ENCODE assay signal across 1 cellular context in the genomic region with DNA sequence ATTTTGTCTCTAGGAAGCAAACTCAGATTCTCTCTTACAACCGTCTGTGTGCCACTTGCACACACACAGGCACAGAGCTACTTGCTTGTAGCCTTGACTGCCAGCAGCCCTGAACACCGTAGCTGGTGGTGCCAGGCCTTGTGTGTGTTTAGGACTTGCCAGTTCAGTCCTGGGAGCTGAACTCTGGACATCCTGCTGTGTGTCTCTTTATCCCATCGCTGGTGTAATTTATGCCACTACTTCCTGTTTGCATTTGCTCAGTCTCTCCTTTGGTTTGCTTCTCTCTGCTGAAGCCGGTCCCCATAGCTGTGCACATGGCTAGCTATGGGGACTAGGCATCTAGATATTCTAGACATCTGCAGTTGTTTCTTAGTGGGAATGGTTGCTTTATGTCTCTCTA.
A peak's percentile ranks its signal among the peaks of the same experiment; 100 is the strongest.
TF ChIP-seq lines count a peak whose summit lies in the region.

No MANE protein-coding gene starts in this region.

TF ChIP-seq in HepG2, 621 proteins besides CTCF, POLR2A, EP300 and RAD21 (continued from another document and continues in another):
- TF ChIP-seq, protein P1, sequence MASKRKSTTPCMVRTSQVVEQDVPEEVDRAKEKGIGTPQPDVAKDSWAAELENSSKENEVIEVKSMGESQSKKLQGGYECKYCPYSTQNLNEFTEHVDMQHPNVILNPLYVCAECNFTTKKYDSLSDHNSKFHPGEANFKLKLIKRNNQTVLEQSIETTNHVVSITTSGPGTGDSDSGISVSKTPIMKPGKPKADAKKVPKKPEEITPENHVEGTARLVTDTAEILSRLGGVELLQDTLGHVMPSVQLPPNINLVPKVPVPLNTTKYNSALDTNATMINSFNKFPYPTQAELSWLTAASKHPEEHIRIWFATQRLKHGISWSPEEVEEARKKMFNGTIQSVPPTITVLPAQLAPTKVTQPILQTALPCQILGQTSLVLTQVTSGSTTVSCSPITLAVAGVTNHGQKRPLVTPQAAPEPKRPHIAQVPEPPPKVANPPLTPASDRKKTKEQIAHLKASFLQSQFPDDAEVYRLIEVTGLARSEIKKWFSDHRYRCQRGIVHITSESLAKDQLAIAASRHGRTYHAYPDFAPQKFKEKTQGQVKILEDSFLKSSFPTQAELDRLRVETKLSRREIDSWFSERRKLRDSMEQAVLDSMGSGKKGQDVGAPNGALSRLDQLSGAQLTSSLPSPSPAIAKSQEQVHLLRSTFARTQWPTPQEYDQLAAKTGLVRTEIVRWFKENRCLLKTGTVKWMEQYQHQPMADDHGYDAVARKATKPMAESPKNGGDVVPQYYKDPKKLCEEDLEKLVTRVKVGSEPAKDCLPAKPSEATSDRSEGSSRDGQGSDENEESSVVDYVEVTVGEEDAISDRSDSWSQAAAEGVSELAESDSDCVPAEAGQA (IDR thresholded peaks at IDR 0.05; ENCODE audit: low read depth) = no peak
- TF ChIP-seq, protein P1 (CRISPR knock-in tag; IDR thresholded peaks at IDR 0.05; ENCODE audit: borderline replicate concordance) = no peak
- no peak for TF ChIP-seq KDM5B (CRISPR knock-in tag; IDR thresholded peaks at IDR 0.05; ENCODE audit: borderline replicate concordance)
- TF ChIP-seq, protein P2, sequence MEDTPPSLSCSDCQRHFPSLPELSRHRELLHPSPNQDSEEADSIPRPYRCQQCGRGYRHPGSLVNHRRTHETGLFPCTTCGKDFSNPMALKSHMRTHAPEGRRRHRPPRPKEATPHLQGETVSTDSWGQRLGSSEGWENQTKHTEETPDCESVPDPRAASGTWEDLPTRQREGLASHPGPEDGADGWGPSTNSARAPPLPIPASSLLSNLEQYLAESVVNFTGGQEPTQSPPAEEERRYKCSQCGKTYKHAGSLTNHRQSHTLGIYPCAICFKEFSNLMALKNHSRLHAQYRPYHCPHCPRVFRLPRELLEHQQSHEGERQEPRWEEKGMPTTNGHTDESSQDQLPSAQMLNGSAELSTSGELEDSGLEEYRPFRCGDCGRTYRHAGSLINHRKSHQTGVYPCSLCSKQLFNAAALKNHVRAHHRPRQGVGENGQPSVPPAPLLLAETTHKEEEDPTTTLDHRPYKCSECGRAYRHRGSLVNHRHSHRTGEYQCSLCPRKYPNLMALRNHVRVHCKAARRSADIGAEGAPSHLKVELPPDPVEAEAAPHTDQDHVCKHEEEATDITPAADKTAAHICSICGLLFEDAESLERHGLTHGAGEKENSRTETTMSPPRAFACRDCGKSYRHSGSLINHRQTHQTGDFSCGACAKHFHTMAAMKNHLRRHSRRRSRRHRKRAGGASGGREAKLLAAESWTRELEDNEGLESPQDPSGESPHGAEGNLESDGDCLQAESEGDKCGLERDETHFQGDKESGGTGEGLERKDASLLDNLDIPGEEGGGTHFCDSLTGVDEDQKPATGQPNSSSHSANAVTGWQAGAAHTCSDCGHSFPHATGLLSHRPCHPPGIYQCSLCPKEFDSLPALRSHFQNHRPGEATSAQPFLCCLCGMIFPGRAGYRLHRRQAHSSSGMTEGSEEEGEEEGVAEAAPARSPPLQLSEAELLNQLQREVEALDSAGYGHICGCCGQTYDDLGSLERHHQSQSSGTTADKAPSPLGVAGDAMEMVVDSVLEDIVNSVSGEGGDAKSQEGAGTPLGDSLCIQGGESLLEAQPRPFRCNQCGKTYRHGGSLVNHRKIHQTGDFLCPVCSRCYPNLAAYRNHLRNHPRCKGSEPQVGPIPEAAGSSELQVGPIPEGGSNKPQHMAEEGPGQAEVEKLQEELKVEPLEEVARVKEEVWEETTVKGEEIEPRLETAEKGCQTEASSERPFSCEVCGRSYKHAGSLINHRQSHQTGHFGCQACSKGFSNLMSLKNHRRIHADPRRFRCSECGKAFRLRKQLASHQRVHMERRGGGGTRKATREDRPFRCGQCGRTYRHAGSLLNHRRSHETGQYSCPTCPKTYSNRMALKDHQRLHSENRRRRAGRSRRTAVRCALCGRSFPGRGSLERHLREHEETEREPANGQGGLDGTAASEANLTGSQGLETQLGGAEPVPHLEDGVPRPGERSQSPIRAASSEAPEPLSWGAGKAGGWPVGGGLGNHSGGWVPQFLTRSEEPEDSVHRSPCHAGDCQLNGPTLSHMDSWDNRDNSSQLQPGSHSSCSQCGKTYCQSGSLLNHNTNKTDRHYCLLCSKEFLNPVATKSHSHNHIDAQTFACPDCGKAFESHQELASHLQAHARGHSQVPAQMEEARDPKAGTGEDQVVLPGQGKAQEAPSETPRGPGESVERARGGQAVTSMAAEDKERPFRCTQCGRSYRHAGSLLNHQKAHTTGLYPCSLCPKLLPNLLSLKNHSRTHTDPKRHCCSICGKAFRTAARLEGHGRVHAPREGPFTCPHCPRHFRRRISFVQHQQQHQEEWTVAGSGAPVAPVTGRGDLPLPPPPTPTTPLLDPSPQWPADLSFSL (CRISPR knock-in tag; IDR thresholded peaks at IDR 0.05) = no peak
- TF ChIP-seq NCOA1 (CRISPR knock-in tag; IDR thresholded peaks at IDR 0.05) = no peak
- TF ChIP-seq ZNF572 (CRISPR knock-in tag; IDR thresholded peaks at IDR 0.05) = no peak
- TF ChIP-seq, protein P3, sequence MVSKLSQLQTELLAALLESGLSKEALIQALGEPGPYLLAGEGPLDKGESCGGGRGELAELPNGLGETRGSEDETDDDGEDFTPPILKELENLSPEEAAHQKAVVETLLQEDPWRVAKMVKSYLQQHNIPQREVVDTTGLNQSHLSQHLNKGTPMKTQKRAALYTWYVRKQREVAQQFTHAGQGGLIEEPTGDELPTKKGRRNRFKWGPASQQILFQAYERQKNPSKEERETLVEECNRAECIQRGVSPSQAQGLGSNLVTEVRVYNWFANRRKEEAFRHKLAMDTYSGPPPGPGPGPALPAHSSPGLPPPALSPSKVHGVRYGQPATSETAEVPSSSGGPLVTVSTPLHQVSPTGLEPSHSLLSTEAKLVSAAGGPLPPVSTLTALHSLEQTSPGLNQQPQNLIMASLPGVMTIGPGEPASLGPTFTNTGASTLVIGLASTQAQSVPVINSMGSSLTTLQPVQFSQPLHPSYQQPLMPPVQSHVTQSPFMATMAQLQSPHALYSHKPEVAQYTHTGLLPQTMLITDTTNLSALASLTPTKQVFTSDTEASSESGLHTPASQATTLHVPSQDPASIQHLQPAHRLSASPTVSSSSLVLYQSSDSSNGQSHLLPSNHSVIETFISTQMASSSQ (IDR thresholded peaks at IDR 0.05; ENCODE audit: low read depth) = no peak
- TF ChIP-seq, protein P3 (CRISPR knock-in tag; IDR thresholded peaks at IDR 0.05; ENCODE audit: borderline replicate concordance) = no peak
- TF ChIP-seq EEA1 (CRISPR knock-in tag; IDR thresholded peaks at IDR 0.05; ENCODE audit: borderline replicate concordance) = no peak
- TF ChIP-seq, protein P4, sequence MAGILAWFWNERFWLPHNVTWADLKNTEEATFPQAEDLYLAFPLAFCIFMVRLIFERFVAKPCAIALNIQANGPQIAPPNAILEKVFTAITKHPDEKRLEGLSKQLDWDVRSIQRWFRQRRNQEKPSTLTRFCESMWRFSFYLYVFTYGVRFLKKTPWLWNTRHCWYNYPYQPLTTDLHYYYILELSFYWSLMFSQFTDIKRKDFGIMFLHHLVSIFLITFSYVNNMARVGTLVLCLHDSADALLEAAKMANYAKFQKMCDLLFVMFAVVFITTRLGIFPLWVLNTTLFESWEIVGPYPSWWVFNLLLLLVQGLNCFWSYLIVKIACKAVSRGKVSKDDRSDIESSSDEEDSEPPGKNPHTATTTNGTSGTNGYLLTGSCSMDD (CRISPR knock-in tag; IDR thresholded peaks at IDR 0.05) = no peak
- TF ChIP-seq, protein P5, sequence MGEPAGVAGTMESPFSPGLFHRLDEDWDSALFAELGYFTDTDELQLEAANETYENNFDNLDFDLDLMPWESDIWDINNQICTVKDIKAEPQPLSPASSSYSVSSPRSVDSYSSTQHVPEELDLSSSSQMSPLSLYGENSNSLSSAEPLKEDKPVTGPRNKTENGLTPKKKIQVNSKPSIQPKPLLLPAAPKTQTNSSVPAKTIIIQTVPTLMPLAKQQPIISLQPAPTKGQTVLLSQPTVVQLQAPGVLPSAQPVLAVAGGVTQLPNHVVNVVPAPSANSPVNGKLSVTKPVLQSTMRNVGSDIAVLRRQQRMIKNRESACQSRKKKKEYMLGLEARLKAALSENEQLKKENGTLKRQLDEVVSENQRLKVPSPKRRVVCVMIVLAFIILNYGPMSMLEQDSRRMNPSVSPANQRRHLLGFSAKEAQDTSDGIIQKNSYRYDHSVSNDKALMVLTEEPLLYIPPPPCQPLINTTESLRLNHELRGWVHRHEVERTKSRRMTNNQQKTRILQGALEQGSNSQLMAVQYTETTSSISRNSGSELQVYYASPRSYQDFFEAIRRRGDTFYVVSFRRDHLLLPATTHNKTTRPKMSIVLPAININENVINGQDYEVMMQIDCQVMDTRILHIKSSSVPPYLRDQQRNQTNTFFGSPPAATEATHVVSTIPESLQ (CRISPR knock-in tag; conservative IDR thresholded peaks at IDR 0.05) = no peak
- TF ChIP-seq RORA (CRISPR knock-in tag; IDR thresholded peaks at IDR 0.05) = no peak
- TF ChIP-seq, protein P6, sequence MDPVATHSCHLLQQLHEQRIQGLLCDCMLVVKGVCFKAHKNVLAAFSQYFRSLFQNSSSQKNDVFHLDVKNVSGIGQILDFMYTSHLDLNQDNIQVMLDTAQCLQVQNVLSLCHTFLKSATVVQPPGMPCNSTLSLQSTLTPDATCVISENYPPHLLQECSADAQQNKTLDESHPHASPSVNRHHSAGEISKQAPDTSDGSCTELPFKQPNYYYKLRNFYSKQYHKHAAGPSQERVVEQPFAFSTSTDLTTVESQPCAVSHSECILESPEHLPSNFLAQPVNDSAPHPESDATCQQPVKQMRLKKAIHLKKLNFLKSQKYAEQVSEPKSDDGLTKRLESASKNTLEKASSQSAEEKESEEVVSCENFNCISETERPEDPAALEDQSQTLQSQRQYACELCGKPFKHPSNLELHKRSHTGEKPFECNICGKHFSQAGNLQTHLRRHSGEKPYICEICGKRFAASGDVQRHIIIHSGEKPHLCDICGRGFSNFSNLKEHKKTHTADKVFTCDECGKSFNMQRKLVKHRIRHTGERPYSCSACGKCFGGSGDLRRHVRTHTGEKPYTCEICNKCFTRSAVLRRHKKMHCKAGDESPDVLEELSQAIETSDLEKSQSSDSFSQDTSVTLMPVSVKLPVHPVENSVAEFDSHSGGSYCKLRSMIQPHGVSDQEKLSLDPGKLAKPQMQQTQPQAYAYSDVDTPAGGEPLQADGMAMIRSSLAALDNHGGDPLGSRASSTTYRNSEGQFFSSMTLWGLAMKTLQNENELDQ (CRISPR knock-in tag; IDR thresholded peaks at IDR 0.05; ENCODE audit: borderline replicate concordance) = no peak
- TF ChIP-seq GPN1 (CRISPR knock-in tag; IDR thresholded peaks at IDR 0.05; ENCODE audit: borderline replicate concordance) = no peak
- TF ChIP-seq MED1 (CRISPR knock-in tag; IDR thresholded peaks at IDR 0.05) = peak; percentile 52; the same call in 1 of the 2 replicates
- TF ChIP-seq ZFP90 (CRISPR knock-in tag; IDR thresholded peaks at IDR 0.05; ENCODE audit: borderline replicate concordance) = no peak
- peak; percentile 79 for TF ChIP-seq ELF1 (CRISPR knock-in tag; IDR thresholded peaks at IDR 0.05)
- TF ChIP-seq ATM (IDR thresholded peaks at IDR 0.05; ENCODE audit: borderline replicate concordance) = no peak
- TF ChIP-seq ZNF891 (CRISPR knock-in tag; IDR thresholded peaks at IDR 0.05) = no peak
- TF ChIP-seq ZMYM4 (CRISPR knock-in tag; IDR thresholded peaks at IDR 0.05) = no peak
- TF ChIP-seq, protein P7, sequence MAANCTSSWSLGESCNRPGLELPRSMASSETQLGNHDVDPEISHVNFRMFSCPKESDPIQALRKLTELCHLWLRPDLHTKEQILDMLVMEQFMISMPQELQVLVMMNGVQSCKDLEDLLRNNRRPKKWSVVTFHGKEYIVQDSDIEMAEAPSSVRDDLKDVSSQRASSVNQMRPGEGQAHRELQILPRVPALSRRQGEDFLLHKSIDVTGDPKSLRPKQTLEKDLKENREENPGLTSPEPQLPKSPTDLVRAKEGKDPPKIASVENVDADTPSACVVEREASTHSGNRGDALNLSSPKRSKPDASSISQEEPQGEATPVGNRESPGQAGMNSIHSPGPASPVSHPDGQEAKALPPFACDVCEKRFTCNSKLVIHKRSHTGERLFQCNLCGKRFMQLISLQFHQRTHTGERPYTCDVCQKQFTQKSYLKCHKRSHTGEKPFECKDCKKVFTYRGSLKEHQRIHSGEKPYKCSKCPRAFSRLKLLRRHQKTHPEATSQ (CRISPR knock-in tag; IDR thresholded peaks at IDR 0.05; ENCODE audit: borderline replicate concordance) = no peak
- no peak for TF ChIP-seq FOXC1 (CRISPR knock-in tag; IDR thresholded peaks at IDR 0.05; ENCODE audit: borderline replicate concordance)
- no peak for TF ChIP-seq ZNF652 (CRISPR knock-in tag; IDR thresholded peaks at IDR 0.05; ENCODE audit: borderline replicate concordance, low read depth)
- no peak for TF ChIP-seq ZNF230 (CRISPR knock-in tag; IDR thresholded peaks at IDR 0.05)
